Comparison of ENCODE assay signal across 16 cellular contexts in genomic region chr6:2732503-2733089, GRCh38. TPM values are rescaled to one million over a fixed set of nuclear protein-coding genes. Genes with fewer than 3 reads are reported as not detected.
DNase-seq lines count a peak whose midpoint lies in the region; ATAC-seq and TF ChIP-seq lines count a peak whose summit lies in the region.
"Had no signal": no experiment of that assay in that cellular context is flagged by ENCODE, and none has a peak within 500 bp of the region (broad histone marks: within the 10 kb centered on the region; RNA-seq: fewer than 3 reads in every experiment).

No MANE protein-coding gene starts in this region.

- in situ Hi-C loops in gastrocnemius medialis (cut with MboI; ENCODE audit: low sequenced_read_pairs in 4 of 4), result loop anchor here in 1 of 4 donors (25.0 kb wide), 1 partner anchor 1145 kb away; no protein-coding TSS in a partner anchor

- H3F3A ChIP-seq in PC-3 (ENCODE audit: low read length, unreplicated experiment), result no peaks in the 10 kb centered on the region

- no peaks in the 10 kb centered on the region for H3K79me2 ChIP-seq in PC-3 (ENCODE audit: low read length)

- peak overlapping the region in 1 of 4 donors; percentile 15 for H3K4me3 ChIP-seq in gastrocnemius medialis
- no peak overlapping the region for H3K4me3 ChIP-seq in breast epithelium
- H3K4me3 ChIP-seq in PC-3 (ENCODE audit: low read length), result no peak overlapping the region
- H3K4me3 ChIP-seq: ascending aorta, coronary artery, SJCRH30 had no signal

- H3K36me3 ChIP-seq in gastrocnemius medialis, result no peaks in the 10 kb centered on the region
- no peaks in the 10 kb centered on the region for H3K36me3 ChIP-seq in breast epithelium
- no peaks in the 10 kb centered on the region for H3K36me3 ChIP-seq in PC-3 (ENCODE audit: low read depth, low read length)
- H3K36me3 ChIP-seq: ascending aorta, SJCRH30 had no signal

- CTCF ChIA-PET in activated B cell treated with CpG ODN at 0.5 μM for 24 hours (lab: Charles Lee) (interaction anchor here (1.0 to 3.4 kb wide), 5 partner anchors 17 to 1000 kb away, joined by 3 to 28 read pairs (median 4); partner anchors contain the start of gene MYLK4), PC-3 (lab: Charles Lee) (no interaction called here)
- CTCF ChIA-PET in activated CD8-positive, alpha-beta memory T cell treated with anti-CD3 and anti-CD28 coated beads, Interleukin-2, amount 10 ng/mL, durations not matched to agents 7 days and 5 days (lab: Charles Lee), result interaction anchor here (1.1 to 2.4 kb wide), 3 partner anchors 18 to 33 kb away, joined by 3 to 18 read pairs (median 3); partner anchors contain the start of genes MYLK4 and WRNIP1

- no peaks in the 10 kb centered on the region for H3K9me2 ChIP-seq in PC-3 (replicated peaks; ENCODE audit: low read length)

- H3K27me3 ChIP-seq in gastrocnemius medialis (no peaks in the 10 kb centered on the region), breast epithelium (no peaks in the 10 kb centered on the region), PC-3 (ENCODE audit: low read length) (no peaks in the 10 kb centered on the region)
- H3K27me3 ChIP-seq: ascending aorta, foreskin keratinocyte, SJCRH30 had no signal

- TF ChIP-seq POLR2A in gastrocnemius medialis (IDR thresholded peaks at IDR 0.05) (no peak), breast epithelium (IDR thresholded peaks at IDR 0.05) (no peak)

- peaks cover 9% of the 10 kb centered on the region for H3K9me3 Mint-ChIP-seq in activated B cell treated with CpG ODN at 0.5 μM for 24 hours
- H3K9me3 Mint-ChIP-seq in activated CD8-positive, alpha-beta memory T cell treated with anti-CD3 and anti-CD28 coated beads, Interleukin-2, amount 10 ng/mL, durations not matched to agents 7 days and 5 days (ENCODE audit: low read depth), result peaks cover 2% of the 10 kb centered on the region
- H3K9me3 Mint-ChIP-seq: activated T-cell treated with anti-CD3 and anti-CD28 coated beads, Interleukin-2, amount 50 U/mL, for 24 hours had no signal

- no peaks in the 10 kb centered on the region for H3K27me3 Mint-ChIP-seq in activated B cell treated with CpG ODN at 0.5 μM for 24 hours
- peaks cover 2% of the 10 kb centered on the region for H3K27me3 Mint-ChIP-seq in activated CD8-positive, alpha-beta memory T cell treated with anti-CD3 and anti-CD28 coated beads, Interleukin-2, amount 10 ng/mL, durations not matched to agents 7 days and 5 days

- H3K4me1 Mint-ChIP-seq in activated B cell treated with CpG ODN at 0.5 μM for 24 hours, result peaks cover 15% of the 10 kb centered on the region
- H3K4me1 Mint-ChIP-seq in activated CD8-positive, alpha-beta memory T cell treated with anti-CD3 and anti-CD28 coated beads, Interleukin-2, amount 10 ng/mL, durations not matched to agents 7 days and 5 days, result peaks cover 15% of the 10 kb centered on the region

- POLR2A ChIA-PET in activated B cell treated with CpG ODN at 0.5 μM for 24 hours (lab: Charles Lee), result interaction anchor here (1.2 to 2.1 kb wide), 4 partner anchors 14 to 109 kb away, joined by 3 to 12 read pairs (median 5); partner anchors contain the start of genes MYLK4, SERPINB1 and WRNIP1
- POLR2A ChIA-PET in PC-3 (lab: Charles Lee; ENCODE audit: unreplicated experiment), result no interaction called here

- no peak overlapping the region for H2AFZ ChIP-seq in PC-3 (ENCODE audit: low read length)

- no TSS peak for BruUV-seq in PC-3 (replicated peaks; lab: Mats Ljungman, UMichigan)

- peak; percentile 14 for DNase-seq in EH (ENCODE audit: low read depth)
- DNase-seq in activated B cell treated with CpG ODN at 0.5 μM for 24 hours, result no peak
- no peak for DNase-seq in left ventricle myocardium superior
- DNase-seq in gastrocnemius medialis, result peak in 1 of 2 donors; percentile 57
- no peak for DNase-seq in activated CD8-positive, alpha-beta memory T cell treated with anti-CD3 and anti-CD28 coated beads, Interleukin-2, amount 10 ng/mL, durations not matched to agents 7 days and 5 days
- no peak for DNase-seq in breast epithelium (ENCODE audit: low spot score in 2 of 2)
- no peak for DNase-seq in AG20443 (ENCODE audit: low spot score)
- no peak for DNase-seq in PC-3
- DNase-seq: activated T-cell treated with anti-CD3 and anti-CD28 coated beads, Interleukin-2, amount 50 U/mL, for 24 hours; foreskin keratinocyte; NCI-H1092 treated with DMSO at 0.1 percent for 48 hours; NCI-H526; SJCRH30; T-helper 17 cell had no signal

- no peak overlapping the region for H3K4me2 ChIP-seq in PC-3 (ENCODE audit: low read length)

- no peaks in the 10 kb centered on the region for H4K20me1 ChIP-seq in PC-3 (ENCODE audit: low read length)

- H3K4me1 ChIP-seq in gastrocnemius medialis (peaks cover 36 to 44% of the 10 kb centered on the region in 2 donors), breast epithelium (no peaks in the 10 kb centered on the region), PC-3 (ENCODE audit: insufficient read depth, low read length) (peaks cover 17% of the 10 kb centered on the region)
- H3K4me1 ChIP-seq: foreskin keratinocyte, SJCRH30 had no signal

- intact Hi-C loops in activated B cell treated with CpG ODN at 0.5 μM for 24 hours (cut with micrococcal nuclease), result loop anchor here (1.0 to 2.0 kb wide), 3 partner anchors 18 to 487 kb away; partner anchors contain the start of genes GMDS, MYLK4 and WRNIP1
- intact Hi-C loops in left ventricle myocardium superior (cut with micrococcal nuclease), result no loop called here
- intact Hi-C loops in gastrocnemius medialis (cut with DNase I; ENCODE audit: low total_unique reads), result no loop called here
- intact Hi-C loops in breast epithelium (cut with DNase I; ENCODE audit: low total_unique reads), result no loop called here
- intact Hi-C loops in PC-3 (cut with micrococcal nuclease), result no loop called here

- ATAC-seq in activated B cell treated with CpG ODN at 0.5 μM for 24 hours (ENCODE audit: low read depth) (no peak), left ventricle myocardium superior (peak; percentile 82), gastrocnemius medialis (peak; percentile 88 to 92), PC-3 (no peak)
- ATAC-seq in activated CD8-positive, alpha-beta memory T cell treated with anti-CD3 and anti-CD28 coated beads, Interleukin-2, amount 10 ng/mL, durations not matched to agents 7 days and 5 days, result no peak
- ATAC-seq: foreskin keratinocyte had no signal

- H3K27ac Mint-ChIP-seq in activated B cell treated with CpG ODN at 0.5 μM for 24 hours, result peak overlapping the region; percentile 85
- no peak overlapping the region for H3K27ac Mint-ChIP-seq in activated CD8-positive, alpha-beta memory T cell treated with anti-CD3 and anti-CD28 coated beads, Interleukin-2, amount 10 ng/mL, durations not matched to agents 7 days and 5 days
- H3K27ac Mint-ChIP-seq: activated T-cell treated with anti-CD3 and anti-CD28 coated beads, Interleukin-2, amount 50 U/mL, for 24 hours; T-helper 17 cell had no signal

- H3K9me3 ChIP-seq in gastrocnemius medialis (no peaks in the 10 kb centered on the region), breast epithelium (no peaks in the 10 kb centered on the region), PC-3 (ENCODE audit: low read length) (no peaks in the 10 kb centered on the region)
- H3K9me3 ChIP-seq: ascending aorta, SJCRH30 had no signal

- peak overlapping the region; percentile 24 for H3K4me3 Mint-ChIP-seq in activated B cell treated with CpG ODN at 0.5 μM for 24 hours
- no peak overlapping the region for H3K4me3 Mint-ChIP-seq in activated CD8-positive, alpha-beta memory T cell treated with anti-CD3 and anti-CD28 coated beads, Interleukin-2, amount 10 ng/mL, durations not matched to agents 7 days and 5 days
- H3K4me3 Mint-ChIP-seq: activated T-cell treated with anti-CD3 and anti-CD28 coated beads, Interleukin-2, amount 50 U/mL, for 24 hours; T-helper 17 cell had no signal

- H3K27ac ChIP-seq in gastrocnemius medialis (peak overlapping the region; percentile 7 to 83 (median 72)), breast epithelium (no peak overlapping the region), PC-3 (ENCODE audit: low read length) (no peak overlapping the region)
- H3K27ac ChIP-seq: ascending aorta, foreskin keratinocyte, SJCRH30 had no signal

- H3K36me3 Mint-ChIP-seq in activated B cell treated with CpG ODN at 0.5 μM for 24 hours (ENCODE audit: low read depth), result no peaks in the 10 kb centered on the region
- peaks cover 2% of the 10 kb centered on the region for H3K36me3 Mint-ChIP-seq in activated CD8-positive, alpha-beta memory T cell treated with anti-CD3 and anti-CD28 coated beads, Interleukin-2, amount 10 ng/mL, durations not matched to agents 7 days and 5 days

- no peak overlapping the region for H3K9ac ChIP-seq in PC-3 (ENCODE audit: low read length)

- no peak for TF ChIP-seq CTCF in activated B cell treated with CpG ODN at 0.5 μM for 24 hours (IDR thresholded peaks at IDR 0.05)
- TF ChIP-seq CTCF in gastrocnemius medialis (IDR thresholded peaks at IDR 0.05 in 4 of 5, conservative IDR thresholded peaks at IDR 0.05 in 1 of 5), result no peak
- TF ChIP-seq CTCF in breast epithelium (IDR thresholded peaks at IDR 0.05), result no peak
- TF ChIP-seq CTCF in PC-3 (conservative IDR thresholded peaks at IDR 0.05; ENCODE audit: low read depth, low read length), result no peak

RNA-seq across cellular contexts. Expression of gene MYLK4, which starts 18.1 kb away (rescaled TPM):
- 0.49 and 0.58 TPM in 2 replicates for total RNA-seq in activated B cell treated with CpG ODN at 0.5 μM for 24 hours
- 2.5 TPM for total RNA-seq in left ventricle myocardium superior
- total RNA-seq in gastrocnemius medialis, result 10 to 100 TPM in 3 of 4 donors, 1 to 10 TPM in 1; 2.4 to 46.7 (median 26.9) TPM
- total RNA-seq in activated CD8-positive, alpha-beta memory T cell treated with anti-CD3 and anti-CD28 coated beads, Interleukin-2, amount 10 ng/mL, durations not matched to agents 7 days and 5 days, result under 1 TPM; 0.18 to 0.23 TPM
- total RNA-seq in breast epithelium, result 1 to 10 TPM; 1.3 to 1.9 (median 1.4) TPM
- 0.11 and 0.23 TPM in 2 replicates for total RNA-seq in PC-3 (2014; rRNA removed)
- total RNA-seq: ascending aorta had no signal

RNA-seq across cellular contexts. Expression of gene WRNIP1, which starts 32.6 kb away (rescaled TPM):
- total RNA-seq in activated B cell treated with CpG ODN at 0.5 μM for 24 hours (31.6 and 31.9 TPM in 2 replicates), left ventricle myocardium superior (45.1 TPM), gastrocnemius medialis (10 to 100 TPM; 51.9 to 66.0 (median 57.3) TPM), breast epithelium (10 to 100 TPM; 40.6 to 62.3 (median 59.3) TPM), PC-3 (2014; rRNA removed) (92.2 and 114 TPM in 2 replicates)
- 10 to 100 TPM; 48.7 to 53.3 TPM for total RNA-seq in activated CD8-positive, alpha-beta memory T cell treated with anti-CD3 and anti-CD28 coated beads, Interleukin-2, amount 10 ng/mL, durations not matched to agents 7 days and 5 days

Comparison
In these comparisons a context has a peak if more than half of its experiments do, and no peak if none do; other contexts are left out.
1. ATAC-seq: peak in left ventricle myocardium superior (single experiment) and gastrocnemius medialis (2 of 2); none in activated B cell treated with CpG ODN at 0.5 μM for 24 hours (single experiment), activated CD8-positive, alpha-beta memory T cell treated with anti-CD3 and anti-CD28 coated beads, Interleukin-2, amount 10 ng/mL, durations not matched to agents 7 days and 5 days (single experiment) and PC-3 (single experiment).
2. H3K27ac ChIP-seq: peak in gastrocnemius medialis (4 of 4); none in breast epithelium (0 of 2) and PC-3 (single experiment).